15 cellular contexts compared by ENCODE assay signal in genomic region chr2:177255227-177255601, GRCh38. TPM values are rescaled to one million over a fixed set of nuclear protein-coding genes. Genes with fewer than 3 reads are reported as not detected.
DNase-seq lines count a peak whose midpoint lies in the region; ATAC-seq, FAIRE-seq and TF ChIP-seq lines count a peak whose summit lies in the region.
"Had no signal": no experiment of that assay in that cellular context is flagged by ENCODE, and none has a peak within 500 bp of the region (broad histone marks: within the 10 kb centered on the region; RNA-seq: fewer than 3 reads in every experiment).

No MANE protein-coding gene starts in this region.

- FAIRE-seq in A549 (lab: Jason Lieb, UNC), result no peak
- FAIRE-seq: pancreas had no signal

- H3K4me1 ChIP-seq in A549 (peaks cover 78% of the 10 kb centered on the region), mucosa of rectum (ENCODE audit: control insufficient read depth in 2 of 2, insufficient read depth in 2 of 2, low read length in 2 of 2) (peaks cover 48 to 58% of the 10 kb centered on the region in 2 donors)

- TF ChIP-seq CTCF in A549 (IDR thresholded peaks at IDR 0.05) (no peak), HL-60 (IDR thresholded peaks at IDR 0.05; ENCODE audit: insufficient read depth, low read length) (no peak), MCF 10A (IDR thresholded peaks at IDR 0.05; ENCODE audit: unreplicated experiment) (no peak), brain microvascular endothelial cell (IDR thresholded peaks at IDR 0.05; ENCODE audit: low read depth, low read length, missing control alignments) (no peak), glutamatergic neuron (IDR thresholded peaks at IDR 0.05; ENCODE audit: partially characterized antibody, unreplicated experiment) (no peak)

- peaks cover 68% of the 10 kb centered on the region for H3K36me3 Mint-ChIP-seq in MCF 10A (ENCODE audit: insufficient read depth, unreplicated experiment)
- H3K36me3 Mint-ChIP-seq in glutamatergic neuron (ENCODE audit: unreplicated experiment), result peaks cover 4% of the 10 kb centered on the region

- H3K27me3 Mint-ChIP-seq in MCF 10A (ENCODE audit: insufficient read depth, unreplicated experiment) (no peaks in the 10 kb centered on the region), glutamatergic neuron (ENCODE audit: unreplicated experiment) (peaks cover 3% of the 10 kb centered on the region)
- H3K27me3 Mint-ChIP-seq: stimulated activated naive CD8-positive, alpha-beta T cell treated with anti-CD3 and anti-CD28 coated beads, Interleukin-15, amount 100 ng/mL, for 72 hours had no signal

- H3K9me3 Mint-ChIP-seq in MCF 10A (ENCODE audit: unreplicated experiment), result no peaks in the 10 kb centered on the region
- peaks cover 4% of the 10 kb centered on the region for H3K9me3 Mint-ChIP-seq in glutamatergic neuron (ENCODE audit: unreplicated experiment)

- H3K9ac ChIP-seq in mucosa of rectum (ENCODE audit: low read depth in 1 of 2, low read length in 2 of 2), result no peak overlapping the region

- TF ChIP-seq POLR2A in A549 (IDR thresholded peaks at IDR 0.05; ENCODE audit: low read length) (no peak), GM18505 (IDR thresholded peaks at IDR 0.05; ENCODE audit: borderline replicate concordance, extremely low read depth, insufficient read depth, insufficient read length) (no peak)

- peak overlapping the region; percentile 75 to 81; a peak in 4 of 6 replicates for H3K27ac ChIP-seq in A549
- H3K27ac ChIP-seq in HL-60 (replicated peaks), result peak overlapping the region; percentile 3
- H3K27ac ChIP-seq in mucosa of rectum (ENCODE audit: low read depth in 2 of 2, low read length in 2 of 2), result peak overlapping the region; percentile 18 to 46
- H3K27ac ChIP-seq in brain microvascular endothelial cell, result no peak overlapping the region
- H3K27ac ChIP-seq: pancreas had no signal

- CTCF ChIA-PET in A549 (lab: Yijun Ruan, JAX), result interaction anchor here (1.0 to 4.6 kb wide), 13 partner anchors 9 to 161 kb away, joined by 3 to 50 read pairs (median 7); partner anchors contain the start of gene NFE2L2
- CTCF ChIA-PET in MCF 10A (lab: Yijun Ruan, JAX), result interaction anchor here (0.7 to 2.0 kb wide), 5 partner anchors 9 to 19 kb away, joined by 3 to 10 read pairs (median 4); partner anchors contain the start of gene NFE2L2

- H3K4me3 ChIP-seq in A549 (0 out of 3 replicates have a peak overlapping the region, but pooled peaks have one; percentile 20), HL-60 (replicated peaks; ENCODE audit: insufficient read depth, low read length) (no peak overlapping the region), mucosa of rectum (ENCODE audit: low read length in 2 of 2) (no peak overlapping the region), brain microvascular endothelial cell (ENCODE audit: low read depth, low read length) (no peak overlapping the region)
- H3K4me3 ChIP-seq: pancreas had no signal

- H3K27ac Mint-ChIP-seq in MCF 10A (ENCODE audit: low read depth, unreplicated experiment) (peak overlapping the region; percentile 22), glutamatergic neuron (ENCODE audit: unreplicated experiment) (no peak overlapping the region)
- H3K27ac Mint-ChIP-seq: stimulated activated naive CD8-positive, alpha-beta T cell treated with anti-CD3 and anti-CD28 coated beads, Interleukin-15, amount 100 ng/mL, for 72 hours had no signal

- ATAC-seq in A549 (peak in 1 of 2 experiments; percentile 8; a peak in 3 of 6 replicates), GM18505 (IDR thresholded peaks at IDR 0.05; ENCODE audit: unreplicated experiment) (no peak), HG03039 (IDR thresholded peaks at IDR 0.05; ENCODE audit: unreplicated experiment) (no peak)
- ATAC-seq: stimulated activated naive CD8-positive, alpha-beta T cell treated with anti-CD3 and anti-CD28 coated beads, Interleukin-15, amount 100 ng/mL, for 72 hours had no signal

- in situ Hi-C loops in brain microvascular endothelial cell (cut with HindIII; ENCODE audit: low pct_ligation_motif_present, low sequenced_read_pairs), result no loop called here

- peak overlapping the region; percentile 84 for H3K4me2 ChIP-seq in A549

- no TSS peak for BruUV-seq in MCF 10A (replicated peaks; lab: Mats Ljungman, UMichigan)

- WGBS in A549 (ENCODE audit: missing lambda C conversion rate), result 38% methylated on average over 2 of the region's 2 CpGs

- no peak for TF ChIP-seq RAD21 in A549 (conservative IDR thresholded peaks at IDR 0.05 in 1 of 2, IDR thresholded peaks at IDR 0.05 in 1 of 2)

- H3K9me3 ChIP-seq in A549 (peaks cover 6% of the 10 kb centered on the region; the same call in 1 of the 3 replicates), mucosa of rectum (ENCODE audit: control insufficient read depth in 2 of 2, low read length in 2 of 2) (no peaks in the 10 kb centered on the region)
- H3K9me3 ChIP-seq: pancreas had no signal

- DNase-seq in A549 (ENCODE audit: low read depth in 1 of 2, low spot score in 1 of 2) (no peak), HL-60 (ENCODE audit: low read depth in 1 of 2, low spot score in 1 of 2) (no peak), MCF 10A (ENCODE audit: unreplicated experiment) (no peak), brain microvascular endothelial cell (no peak), glutamatergic neuron (no peak)
- DNase-seq: AML-193; central memory CD4-positive, alpha-beta T cell; NCI-H2029; pancreas; stimulated activated CD4-positive, alpha-beta T cell treated with anti-CD3 and anti-CD28 coated beads, Interleukin-2, amount 100 ng/mL, for 48 hours; stimulated activated naive CD8-positive, alpha-beta T cell treated with anti-CD3 and anti-CD28 coated beads, Interleukin-15, amount 100 ng/mL, for 72 hours; T1000 had no signal

- no peak for TF ChIP-seq EP300 in A549 (IDR thresholded peaks at IDR 0.05)

- H3K4me1 Mint-ChIP-seq in MCF 10A (ENCODE audit: insufficient read depth, unreplicated experiment), result peaks cover 42% of the 10 kb centered on the region
- peaks cover 31% of the 10 kb centered on the region for H3K4me1 Mint-ChIP-seq in glutamatergic neuron (ENCODE audit: low read depth, unreplicated experiment)

- H3K36me3 ChIP-seq in mucosa of rectum (ENCODE audit: control insufficient read depth in 2 of 2, insufficient read depth in 2 of 2, low read length in 2 of 2) (peaks cover 0 to 2% of the 10 kb centered on the region in 2 donors), brain microvascular endothelial cell (replicated peaks) (peaks cover 2% of the 10 kb centered on the region)
- H3K36me3 ChIP-seq: pancreas had no signal

- H3K4me3 Mint-ChIP-seq in MCF 10A (ENCODE audit: unreplicated experiment) (no peak overlapping the region), glutamatergic neuron (ENCODE audit: unreplicated experiment) (no peak overlapping the region)

- H3K27me3 ChIP-seq in HL-60 (ENCODE audit: insufficient read depth, poor library complexity, severe bottlenecking) (no peaks in the 10 kb centered on the region), mucosa of rectum (ENCODE audit: control insufficient read depth in 2 of 2, insufficient read depth in 2 of 2, low read length in 2 of 2) (no peaks in the 10 kb centered on the region), brain microvascular endothelial cell (replicated peaks) (no peaks in the 10 kb centered on the region)
- H3K27me3 ChIP-seq: pancreas had no signal

- intact Hi-C loops in MCF 10A (cut with micrococcal nuclease), result no loop called here

- POLR2A ChIA-PET in A549 (lab: Yijun Ruan, JAX) (interaction anchor here (1.2 to 1.9 kb wide), 2 partner anchors 10 kb away, joined by 3 to 10 read pairs; partner anchors contain the start of gene NFE2L2), MCF 10A (lab: Yijun Ruan, JAX) (interaction anchor here (1.3 to 8.9 kb wide), 5 partner anchors 9 to 164 kb away, joined by 3 to 131 read pairs (median 13); partner anchors contain the start of gene NFE2L2)

TF ChIP-seq in A549, 52 proteins besides CTCF, POLR2A, EP300 and RAD21:
- TF ChIP-seq HDAC2 (IDR thresholded peaks at IDR 0.05) (no peak), POLR2AphosphoS2 (conservative IDR thresholded peaks at IDR 0.05; ENCODE audit: low read length) (peak; percentile 93; the same call in 1 of the 2 replicates)
TF ChIP-seq in A549: peak in this region for 1.

RNA-seq across cellular contexts. Expression of gene NFE2L2, which starts 9.3 kb away (rescaled TPM):
- 146 and 162 TPM in 2 replicates for polyA plus RNA-seq in A549 (2011; rRNA removed)
- 39.8 and 49.5 TPM in 2 replicates for polyA plus RNA-seq in A549 (2012; cell fraction: cytosol; rRNA removed)
- polyA plus RNA-seq in A549 (2012; cell fraction: nucleus; rRNA removed), result 31.1 and 38.8 TPM in 2 replicates
- polyA plus RNA-seq in A549 (2017; fragmentation: RNase III; extraction: RNeasy Plus Mini Kit Qiagen cat#74134 plus additional on column Dnase treatment), result 61.0 to 65.8 TPM (median 62.0 TPM) in 3 replicates
- polyA minus RNA-seq in A549 (2011; rRNA and poly(A)+ RNA removed), result 168 and 177 TPM in 2 replicates
- total RNA-seq in MCF 10A (2022), result 135 and 180 TPM in 2 replicates
- 51.4 TPM for total RNA-seq in glutamatergic neuron (ENCODE audit: unreplicated experiment)

RNA-seq across cellular contexts. Expression of gene HNRNPA3, which starts 42.6 kb away (rescaled TPM):
- polyA plus RNA-seq in A549 (2011; rRNA removed) (250 and 357 TPM in 2 replicates), A549 (2017; fragmentation: RNase III; extraction: RNeasy Plus Mini Kit Qiagen cat#74134 plus additional on column Dnase treatment) (714 to 805 TPM (median 755 TPM) in 3 replicates)
- polyA plus RNA-seq in A549 (2012; cell fraction: cytosol; rRNA removed), result 101 and 131 TPM in 2 replicates
- polyA plus RNA-seq in A549 (2012; cell fraction: nucleus; rRNA removed), result 27.7 and 52.1 TPM in 2 replicates
- polyA minus RNA-seq in A549 (2011; rRNA and poly(A)+ RNA removed), result 32.7 and 35.5 TPM in 2 replicates
- total RNA-seq in MCF 10A (2022) (142 and 179 TPM in 2 replicates), glutamatergic neuron (ENCODE audit: unreplicated experiment) (251 TPM)
